28 cellular contexts compared by ENCODE assay signal in the genomic region with DNA sequence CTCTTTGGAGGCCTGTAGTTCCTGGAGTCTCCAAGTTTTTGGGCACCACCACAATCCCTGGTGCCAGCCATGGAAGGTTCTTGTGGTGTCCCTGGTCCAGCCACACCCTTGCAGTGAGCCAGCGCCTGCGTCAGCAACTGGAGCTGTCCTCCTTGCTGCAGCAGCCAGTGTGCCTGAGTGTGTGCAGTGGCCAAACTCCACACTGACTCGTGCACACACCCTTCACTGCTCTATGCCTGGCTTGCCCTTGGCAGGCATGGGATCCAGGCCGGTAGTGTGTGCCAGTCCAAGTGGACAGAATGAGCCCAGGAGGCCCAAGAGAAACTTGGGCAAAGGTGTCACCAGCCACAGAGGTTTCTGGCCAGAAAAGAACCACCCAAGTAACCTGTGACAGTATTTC.
"Had no signal": no experiment of that assay in that cellular context is flagged by ENCODE, and none has a peak within 500 bp of the region (broad histone marks: within the 10 kb centered on the region; RNA-seq: fewer than 3 reads in every experiment).

No MANE protein-coding gene starts in this region.

- ATAC-seq: heart left ventricle; left lobe of liver; lower lobe of right lung; mucosa of descending colon; naive thymus-derived CD4-positive, alpha-beta T cell; natural killer cell treated with Interleukin-12 subunit alpha and Interleukin-12 subunit beta and Interleukin-15 and Interleukin-18, amount 100 ng/mL, for 72 hours; pancreas; right cardiac atrium; sciatic nerve; stimulated activated naive CD8-positive, alpha-beta T cell treated with anti-CD3 and anti-CD28 coated beads, Interleukin-15, Interleukin-2, amounts not matched to agents 100 U/mL and 50 U/mL, for 24 hours had no signal

- H3K4me1 Mint-ChIP-seq: immature natural killer cell; mesothelial cell of epicardium; naive thymus-derived CD4-positive, alpha-beta T cell; stimulated activated naive B cell treated with anti-CD40 and anti-IgM and Interleukin-4, amounts not matched to agents 10 μg/mL and 1 μg/mL and 100 μg/mL, for 72 hours had no signal

- H3K4me3 Mint-ChIP-seq: immature natural killer cell; mesothelial cell of epicardium; naive thymus-derived CD4-positive, alpha-beta T cell; natural killer cell treated with Interleukin-12 subunit alpha and Interleukin-12 subunit beta and Interleukin-15 and Interleukin-18, amount 100 ng/mL, for 72 hours; stimulated activated naive B cell treated with anti-CD40 and anti-IgM and Interleukin-4, amounts not matched to agents 10 μg/mL and 1 μg/mL and 100 μg/mL, for 72 hours had no signal

- H3K27ac ChIP-seq: heart left ventricle, lower lobe of right lung, pancreas, prostate gland, skin epidermis, stomach, testis, thyroid gland, transverse colon, upper lobe of left lung had no signal

- H3K4me1 ChIP-seq: heart left ventricle, lower lobe of right lung, pancreas, prostate gland, stomach, testis, thyroid gland, transverse colon, upper lobe of left lung had no signal

- FAIRE-seq: islet of Langerhans, pancreas, urothelium cell line had no signal

- DNase-seq: heart left ventricle; hypothalamus; immature natural killer cell; lower lobe of right lung; mammary epithelial cell; mesendoderm; naive thymus-derived CD4-positive, alpha-beta T cell; nucleus accumbens; retina; stimulated activated CD4-positive, alpha-beta T cell treated with anti-CD3 and anti-CD28 coated beads, Interleukin-4, amount 100 ng/mL, for 24 hours; stimulated activated naive B cell treated with anti-CD40 and anti-IgM and Interleukin-4, amounts not matched to agents 10 μg/mL and 1 μg/mL and 100 μg/mL, for 72 hours; stimulated activated naive CD8-positive, alpha-beta T cell treated with anti-CD3 and anti-CD28 coated beads, Interleukin-15, Interleukin-2, amounts not matched to agents 100 U/mL and 50 U/mL, for 24 hours; stomach; testis; thyroid gland; transverse colon; upper lobe of left lung had no signal

- H3K9me3 ChIP-seq: lower lobe of right lung, mucosa of descending colon, pancreas, prostate gland, stomach, testis, thyroid gland, transverse colon, upper lobe of left lung had no signal

- H3K27ac Mint-ChIP-seq: immature natural killer cell; mesothelial cell of epicardium; naive thymus-derived CD4-positive, alpha-beta T cell; natural killer cell treated with Interleukin-12 subunit alpha and Interleukin-12 subunit beta and Interleukin-15 and Interleukin-18, amount 100 ng/mL, for 72 hours; stimulated activated naive B cell treated with anti-CD40 and anti-IgM and Interleukin-4, amounts not matched to agents 10 μg/mL and 1 μg/mL and 100 μg/mL, for 72 hours had no signal

- H3K27me3 ChIP-seq: heart left ventricle, pancreas, stomach, testis, thyroid gland, transverse colon, upper lobe of left lung had no signal

- H3K4me3 ChIP-seq: heart left ventricle, lower lobe of right lung, mucosa of descending colon, pancreas, prostate gland, skin epidermis, stomach, testis, thyroid gland, transverse colon, upper lobe of left lung had no signal

- H3K36me3 ChIP-seq: heart left ventricle, lower lobe of right lung, pancreas, prostate gland, stomach, thyroid gland, transverse colon, upper lobe of left lung had no signal

- H3K27me3 Mint-ChIP-seq: naive thymus-derived CD4-positive, alpha-beta T cell; natural killer cell treated with Interleukin-12 subunit alpha and Interleukin-12 subunit beta and Interleukin-15 and Interleukin-18, amount 100 ng/mL, for 72 hours; stimulated activated naive B cell treated with anti-CD40 and anti-IgM and Interleukin-4, amounts not matched to agents 10 μg/mL and 1 μg/mL and 100 μg/mL, for 72 hours had no signal

- H3K9me3 Mint-ChIP-seq: stimulated activated naive B cell treated with anti-CD40 and anti-IgM and Interleukin-4, amounts not matched to agents 10 μg/mL and 1 μg/mL and 100 μg/mL, for 72 hours had no signal

- H3K36me3 Mint-ChIP-seq: immature natural killer cell; mesothelial cell of epicardium; naive thymus-derived CD4-positive, alpha-beta T cell; natural killer cell treated with Interleukin-12 subunit alpha and Interleukin-12 subunit beta and Interleukin-15 and Interleukin-18, amount 100 ng/mL, for 72 hours; stimulated activated naive B cell treated with anti-CD40 and anti-IgM and Interleukin-4, amounts not matched to agents 10 μg/mL and 1 μg/mL and 100 μg/mL, for 72 hours had no signal
